ENCODE assay signal across 12 cellular contexts in genomic region chr1:3888301-3888700, GRCh38. TPM values are rescaled to one million over a fixed set of nuclear protein-coding genes. Genes with fewer than 3 reads are reported as not detected.
A peak's percentile ranks its signal among the peaks of the same experiment; 100 is the strongest.
DNase-seq lines count a peak whose midpoint lies in the region; ATAC-seq, FAIRE-seq and TF ChIP-seq lines count a peak whose summit lies in the region.
"Had no signal": no experiment of that assay in that cellular context is flagged by ENCODE, and none has a peak within 500 bp of the region (broad histone marks: within the 10 kb centered on the region; RNA-seq: fewer than 3 reads in every experiment).

No MANE protein-coding gene starts in this region.

- H3K27me3 ChIP-seq in H9 (ENCODE audit: insufficient read depth, low read length) (no peaks in the 10 kb centered on the region), spleen (replicated peaks in 1 of 7) (no peaks in the 10 kb centered on the region)
- H3K27me3 ChIP-seq: BLaER1 had no signal

- H3K27ac ChIP-seq in H9 (ENCODE audit: insufficient read length, low read depth, low read length) = no peak overlapping the region
- no peak overlapping the region for H3K27ac ChIP-seq in kidney (ENCODE audit: low read depth in 2 of 2, low read length in 2 of 2)
- H3K27ac ChIP-seq in spleen = no peak overlapping the region
- H3K27ac ChIP-seq: BLaER1 had no signal

- H2AFZ ChIP-seq in H9 (ENCODE audit: low read length) = no peak overlapping the region

- no peak overlapping the region for H3K9ac ChIP-seq in H9 (ENCODE audit: extremely low read depth, insufficient read length, low read length)
- no peak overlapping the region for H3K9ac ChIP-seq in kidney (ENCODE audit: low read length in 2 of 2)
- H3K9ac ChIP-seq: BLaER1 had no signal

- peaks cover 19% of the 10 kb centered on the region for H3K36me3 Mint-ChIP-seq in activated naive CD8-positive, alpha-beta T cell treated with anti-CD3 and anti-CD28 coated beads, Interleukin-2, amount 10 ng/mL, durations not matched to agents 7 days and 5 days
- H3K36me3 Mint-ChIP-seq in activated naive CD8-positive, alpha-beta T cell treated with anti-CD3 and anti-CD28 coated beads for 36 hours = peaks cover 39% of the 10 kb centered on the region
- H3K36me3 Mint-ChIP-seq in H9 (ENCODE audit: insufficient read depth in 1 of 3, low read depth in 3 of 3) = peaks cover 20 to 57% (median 36%) of the 10 kb centered on the region in 3 experiments; a peak in 6 of 7 replicates
- H3K36me3 Mint-ChIP-seq in naive thymus-derived CD8-positive, alpha-beta T cell = peaks cover 5 to 78% (median 20%) of the 10 kb centered on the region in 3 donors
- H3K36me3 Mint-ChIP-seq in effector memory CD8-positive, alpha-beta T cell (ENCODE audit: insufficient read depth) = peaks cover 70% of the 10 kb centered on the region

- no peaks in the 10 kb centered on the region for H4K20me1 ChIP-seq in H9 (ENCODE audit: control insufficient read depth, insufficient read depth, insufficient read length)

- no peak overlapping the region for H2BK20ac ChIP-seq in H9 (ENCODE audit: low read depth, low read length, poor library complexity, severe bottlenecking)

- H3T11ph ChIP-seq in H9 (ENCODE audit: low read length) = no peak overlapping the region

- H3K4me1 ChIP-seq in H9 (ENCODE audit: insufficient read depth, low read length) = no peaks in the 10 kb centered on the region
- no peaks in the 10 kb centered on the region for H3K4me1 ChIP-seq in kidney (ENCODE audit: control insufficient read depth in 1 of 2, insufficient read depth in 1 of 2, low read depth in 1 of 2, low read length in 2 of 2)
- peaks cover 0 to 34% (median 23%) of the 10 kb centered on the region in 6 donors for H3K4me1 ChIP-seq in spleen

- H3K27me3 Mint-ChIP-seq in activated naive CD8-positive, alpha-beta T cell treated with anti-CD3 and anti-CD28 coated beads, Interleukin-2, amount 10 ng/mL, durations not matched to agents 7 days and 5 days = no peaks in the 10 kb centered on the region
- H3K27me3 Mint-ChIP-seq in activated naive CD8-positive, alpha-beta T cell treated with anti-CD3 and anti-CD28 coated beads for 36 hours = no peaks in the 10 kb centered on the region
- no peaks in the 10 kb centered on the region; the same call in 1 of the 2 replicates for H3K27me3 Mint-ChIP-seq in H9 (ENCODE audit: low read depth)
- no peaks in the 10 kb centered on the region for H3K27me3 Mint-ChIP-seq in naive thymus-derived CD8-positive, alpha-beta T cell
- H3K27me3 Mint-ChIP-seq in effector memory CD8-positive, alpha-beta T cell = no peaks in the 10 kb centered on the region

- no peak overlapping the region for H4K91ac ChIP-seq in H9 (ENCODE audit: insufficient read length, low read depth, low read length)

- H3K4ac ChIP-seq in H9 (ENCODE audit: low read depth, low read length) = no peak overlapping the region

- no peak overlapping the region for H3K4me3 Mint-ChIP-seq in activated naive CD8-positive, alpha-beta T cell treated with anti-CD3 and anti-CD28 coated beads, Interleukin-2, amount 10 ng/mL, durations not matched to agents 7 days and 5 days
- H3K4me3 Mint-ChIP-seq in activated naive CD8-positive, alpha-beta T cell treated with anti-CD3 and anti-CD28 coated beads for 36 hours = no peak overlapping the region
- no peak overlapping the region for H3K4me3 Mint-ChIP-seq in H9
- no peak overlapping the region for H3K4me3 Mint-ChIP-seq in naive thymus-derived CD8-positive, alpha-beta T cell
- H3K4me3 Mint-ChIP-seq in effector memory CD8-positive, alpha-beta T cell = no peak overlapping the region

- peak overlapping the region; percentile 50 for H3K27ac Mint-ChIP-seq in activated naive CD8-positive, alpha-beta T cell treated with anti-CD3 and anti-CD28 coated beads, Interleukin-2, amount 10 ng/mL, durations not matched to agents 7 days and 5 days
- no peak overlapping the region for H3K27ac Mint-ChIP-seq in activated naive CD8-positive, alpha-beta T cell treated with anti-CD3 and anti-CD28 coated beads for 36 hours
- peak overlapping the region in 2 of 3 experiments; percentile 39 to 53; a peak in 3 of 7 replicates for H3K27ac Mint-ChIP-seq in H9
- peak overlapping the region in 1 of 10 donors; percentile 36 for H3K27ac Mint-ChIP-seq in naive thymus-derived CD8-positive, alpha-beta T cell
- peak overlapping the region in 1 of 2 donors; percentile 72 for H3K27ac Mint-ChIP-seq in effector memory CD8-positive, alpha-beta T cell

- no peak for FAIRE-seq in kidney (lab: Jason Lieb, UNC)

- H3K14ac ChIP-seq in H9 (ENCODE audit: insufficient read depth, low read length) = no peak overlapping the region

- no peak overlapping the region for H2BK15ac ChIP-seq in H9 (ENCODE audit: low read depth, low read length)

- H3K56ac ChIP-seq in H9 (ENCODE audit: insufficient read length, low read depth, low read length) = no peak overlapping the region

- H2AK5ac ChIP-seq in H9 (ENCODE audit: insufficient read length, low read length) = no peak overlapping the region

- no peak overlapping the region for H4K5ac ChIP-seq in H9 (ENCODE audit: insufficient read length, low read depth, low read length)

- ATAC-seq in activated naive CD8-positive, alpha-beta T cell treated with anti-CD3 and anti-CD28 coated beads, Interleukin-2, amount 10 ng/mL, durations not matched to agents 7 days and 5 days (ENCODE audit: low read depth) = no peak
- ATAC-seq in naive thymus-derived CD8-positive, alpha-beta T cell = no peak
- no peak for ATAC-seq in effector memory CD8-positive, alpha-beta T cell (replicated peaks)
- ATAC-seq: HCT116 had no signal

- peaks cover 17% of the 10 kb centered on the region for H3K4me1 Mint-ChIP-seq in activated naive CD8-positive, alpha-beta T cell treated with anti-CD3 and anti-CD28 coated beads, Interleukin-2, amount 10 ng/mL, durations not matched to agents 7 days and 5 days
- peaks cover 26% of the 10 kb centered on the region for H3K4me1 Mint-ChIP-seq in activated naive CD8-positive, alpha-beta T cell treated with anti-CD3 and anti-CD28 coated beads for 36 hours
- H3K4me1 Mint-ChIP-seq in H9 = no peaks in the 10 kb centered on the region
- H3K4me1 Mint-ChIP-seq in naive thymus-derived CD8-positive, alpha-beta T cell = peaks cover 0 to 23% (median 13%) of the 10 kb centered on the region in 4 donors
- H3K4me1 Mint-ChIP-seq in effector memory CD8-positive, alpha-beta T cell (ENCODE audit: low read depth in 2 of 2) = peaks cover 12 to 22% of the 10 kb centered on the region in 2 donors

- no peaks in the 10 kb centered on the region for H3K79me2 ChIP-seq in H9 (ENCODE audit: insufficient read depth, low read length)

- H3K23me2 ChIP-seq in H9 (ENCODE audit: insufficient read length, low read depth, low read length, poor library complexity, severe bottlenecking) = no peaks in the 10 kb centered on the region

- no peak overlapping the region for H3K4me3 ChIP-seq in kidney (ENCODE audit: low read length in 2 of 2)
- no peak overlapping the region for H3K4me3 ChIP-seq in spleen
- H3K4me3 ChIP-seq: BLaER1 had no signal

- peaks cover 4% of the 10 kb centered on the region for H3K79me1 ChIP-seq in H9 (ENCODE audit: insufficient read depth, low read depth, low read length, poor library complexity, severe bottlenecking)

- TF ChIP-seq CTCF in H9 (conservative IDR thresholded peaks at IDR 0.05) = no peak
- no peak for TF ChIP-seq CTCF in kidney (IDR thresholded peaks at IDR 0.05; ENCODE audit: borderline replicate concordance, extremely low read depth, insufficient read depth)
- no peak for TF ChIP-seq CTCF in spleen (IDR thresholded peaks at IDR 0.05 in 8 of 11, conservative IDR thresholded peaks at IDR 0.05 in 3 of 11)

- no peak overlapping the region for H2BK12ac ChIP-seq in H9 (ENCODE audit: insufficient read length, low read depth, low read length)

- no peak overlapping the region for H4K8ac ChIP-seq in H9 (replicated peaks; ENCODE audit: insufficient read length, low read depth, low read length)

- H3K23ac ChIP-seq in H9 (ENCODE audit: insufficient read length, low read depth, low read length) = no peak overlapping the region

- H3K9me3 ChIP-seq in H9 (ENCODE audit: control insufficient read depth, low read depth, low read length) (no peaks in the 10 kb centered on the region), kidney (ENCODE audit: control insufficient read depth in 1 of 2, low read length in 2 of 2) (no peaks in the 10 kb centered on the region), spleen (no peaks in the 10 kb centered on the region)
- H3K9me3 ChIP-seq: BLaER1 had no signal

- no peak for DNase-seq in activated naive CD8-positive, alpha-beta T cell treated with anti-CD3 and anti-CD28 coated beads, Interleukin-2, amount 10 ng/mL, durations not matched to agents 7 days and 5 days
- DNase-seq in activated naive CD8-positive, alpha-beta T cell treated with anti-CD3 and anti-CD28 coated beads for 36 hours = no peak
- no peak for DNase-seq in H9
- DNase-seq in kidney = peak; percentile 43
- peak; percentile 66 for DNase-seq in spleen
- DNase-seq in naive thymus-derived CD8-positive, alpha-beta T cell = no peak
- DNase-seq in effector memory CD8-positive, alpha-beta T cell = no peak
- DNase-seq: 8988T, AML-193, DMS53 had no signal

- no peak overlapping the region for H3K18ac ChIP-seq in H9 (ENCODE audit: insufficient read length, low read depth, low read length)

- POLR2A ChIA-PET in activated naive CD8-positive, alpha-beta T cell treated with anti-CD3 and anti-CD28 coated beads, Interleukin-2, amount 10 ng/mL, durations not matched to agents 7 days and 5 days (lab: Charles Lee) = no interaction called here
- POLR2A ChIA-PET in naive thymus-derived CD8-positive, alpha-beta T cell (lab: Charles Lee) = no interaction called here

- intact Hi-C loops in kidney (cut with DNase I) = no loop called here
- intact Hi-C loops in spleen (cut with DNase I; ENCODE audit: low total_unique reads) = no loop called here

- H2BK5ac ChIP-seq in H9 (ENCODE audit: insufficient read length, low read length) = no peak overlapping the region

- no CpG with 5 or more reads among the region's 15 CpGs for WGBS in H9 (ENCODE audit: extremely low coverage, insufficient read length, low lambda C conversion rate)
- 88 to 94% (median 92%) methylated on average over 10 to 15 of the region's 15 CpGs for WGBS in spleen, 5 donors

- H3K4me2 ChIP-seq in H9 (ENCODE audit: insufficient read depth, insufficient read length, low read length) = no peak overlapping the region
- H3K4me2 ChIP-seq: BLaER1 had no signal

- no peak overlapping the region for H2BK120ac ChIP-seq in H9 (ENCODE audit: low read depth, low read length, poor library complexity, severe bottlenecking)

- peaks cover 20 to 32% of the 10 kb centered on the region in 2 donors for H3K36me3 ChIP-seq in kidney (ENCODE audit: control insufficient read depth in 1 of 2, insufficient read depth in 2 of 2, low read length in 2 of 2)
- H3K36me3 ChIP-seq in spleen = peaks cover 2 to 89% (median 63%) of the 10 kb centered on the region in 6 donors

- no peak for TF ChIP-seq POLR2A in spleen (IDR thresholded peaks at IDR 0.05)

- H3K9me3 Mint-ChIP-seq in activated naive CD8-positive, alpha-beta T cell treated with anti-CD3 and anti-CD28 coated beads, Interleukin-2, amount 10 ng/mL, durations not matched to agents 7 days and 5 days = no peaks in the 10 kb centered on the region
- no peaks in the 10 kb centered on the region for H3K9me3 Mint-ChIP-seq in activated naive CD8-positive, alpha-beta T cell treated with anti-CD3 and anti-CD28 coated beads for 36 hours
- no peaks in the 10 kb centered on the region for H3K9me3 Mint-ChIP-seq in H9
- no peaks in the 10 kb centered on the region for H3K9me3 Mint-ChIP-seq in naive thymus-derived CD8-positive, alpha-beta T cell
- H3K9me3 Mint-ChIP-seq in effector memory CD8-positive, alpha-beta T cell = no peaks in the 10 kb centered on the region

RNA-seq across cellular contexts. Expression of gene C1orf174, which starts 11.8 kb away (rescaled TPM):
- 10 to 100 TPM; 31.1 to 34.4 TPM for total RNA-seq in activated naive CD8-positive, alpha-beta T cell treated with anti-CD3 and anti-CD28 coated beads, Interleukin-2, amount 10 ng/mL, durations not matched to agents 7 days and 5 days
- total RNA-seq in activated naive CD8-positive, alpha-beta T cell treated with anti-CD3 and anti-CD28 coated beads for 36 hours = 10 to 100 TPM; 51.0 to 53.1 TPM
- total RNA-seq in H9 (2021) (20.6 and 21.1 TPM in 2 replicates), kidney (16.8 TPM), spleen (10 to 100 TPM; 19.7 to 34.5 (median 23.7) TPM)
- polyA plus RNA-seq in kidney (ENCODE audit: insufficient read depth, low read depth, low replicate concordance) (15.9 TPM), spleen (10 to 100 TPM; 14.9 to 24.2 (median 15.8) TPM)
- total RNA-seq in naive thymus-derived CD8-positive, alpha-beta T cell = 10 to 100 TPM; 27.7 to 29.9 TPM
- polyA plus RNA-seq in naive thymus-derived CD8-positive, alpha-beta T cell = 10 to 100 TPM; 16.4 to 27.6 (median 17.9) TPM

RNA-seq across cellular contexts. Expression of gene DFFB, which starts 31.0 kb away (rescaled TPM):
- 10 to 100 TPM; 14.3 to 15.8 TPM for total RNA-seq in activated naive CD8-positive, alpha-beta T cell treated with anti-CD3 and anti-CD28 coated beads, Interleukin-2, amount 10 ng/mL, durations not matched to agents 7 days and 5 days
- 10 to 100 TPM in 1 of 2 experiments, 1 to 10 TPM in 1; 8.8 to 11.1 TPM for total RNA-seq in activated naive CD8-positive, alpha-beta T cell treated with anti-CD3 and anti-CD28 coated beads for 36 hours
- 9.1 and 9.7 TPM in 2 replicates for total RNA-seq in H9 (2021)
- 8.2 TPM for total RNA-seq in kidney
- 5.6 TPM for polyA plus RNA-seq in kidney (ENCODE audit: insufficient read depth, low read depth, low replicate concordance)
- total RNA-seq in spleen = 10 to 100 TPM in 5 of 7 donors, 1 to 10 TPM in 2; 8.5 to 13.8 (median 12.1) TPM
- polyA plus RNA-seq in spleen = 10 to 100 TPM in 1 of 3 donors, 1 to 10 TPM in 2; 6.3 to 10.5 (median 8.7) TPM
- 10 to 100 TPM; 20.6 to 21.1 TPM for total RNA-seq in naive thymus-derived CD8-positive, alpha-beta T cell
- polyA plus RNA-seq in naive thymus-derived CD8-positive, alpha-beta T cell = 10 to 100 TPM in 1 of 3 donors, 1 to 10 TPM in 2; 8.5 to 12.5 (median 9.8) TPM

RNA-seq across cellular contexts. Expression of gene CEP104, which starts 31.3 kb away (rescaled TPM):
- 10 to 100 TPM; 44.6 to 46.9 TPM for total RNA-seq in activated naive CD8-positive, alpha-beta T cell treated with anti-CD3 and anti-CD28 coated beads, Interleukin-2, amount 10 ng/mL, durations not matched to agents 7 days and 5 days
- 10 to 100 TPM; 28.8 to 40.1 TPM for total RNA-seq in activated naive CD8-positive, alpha-beta T cell treated with anti-CD3 and anti-CD28 coated beads for 36 hours
- 34.5 and 40.8 TPM in 2 replicates for total RNA-seq in H9 (2021)
- 51.2 TPM for total RNA-seq in kidney
- polyA plus RNA-seq in kidney (ENCODE audit: insufficient read depth, low read depth, low replicate concordance) = 11.1 TPM
- 10 to 100 TPM; 26.4 to 49.4 (median 42.0) TPM for total RNA-seq in spleen
- polyA plus RNA-seq in spleen = 1 to 10 TPM; 4.5 to 8.4 (median 5.3) TPM
- total RNA-seq in naive thymus-derived CD8-positive, alpha-beta T cell = 10 to 100 TPM; 51.3 to 59.0 TPM
- polyA plus RNA-seq in naive thymus-derived CD8-positive, alpha-beta T cell = 10 to 100 TPM; 13.1 to 19.4 (median 18.4) TPM

Comparison
In these comparisons a context has a peak if more than half of its experiments do, and no peak if none do; other contexts are left out.
1. DNase-seq: peak in kidney (single experiment) and spleen (single experiment); none in activated naive CD8-positive, alpha-beta T cell treated with anti-CD3 and anti-CD28 coated beads, Interleukin-2, amount 10 ng/mL, durations not matched to agents 7 days and 5 days (single experiment), activated naive CD8-positive, alpha-beta T cell treated with anti-CD3 and anti-CD28 coated beads for 36 hours (single experiment), H9 (single experiment), naive thymus-derived CD8-positive, alpha-beta T cell (0 of 10) and effector memory CD8-positive, alpha-beta T cell (0 of 3).